1 cellular context compared by ENCODE assay signal in the genomic region with DNA sequence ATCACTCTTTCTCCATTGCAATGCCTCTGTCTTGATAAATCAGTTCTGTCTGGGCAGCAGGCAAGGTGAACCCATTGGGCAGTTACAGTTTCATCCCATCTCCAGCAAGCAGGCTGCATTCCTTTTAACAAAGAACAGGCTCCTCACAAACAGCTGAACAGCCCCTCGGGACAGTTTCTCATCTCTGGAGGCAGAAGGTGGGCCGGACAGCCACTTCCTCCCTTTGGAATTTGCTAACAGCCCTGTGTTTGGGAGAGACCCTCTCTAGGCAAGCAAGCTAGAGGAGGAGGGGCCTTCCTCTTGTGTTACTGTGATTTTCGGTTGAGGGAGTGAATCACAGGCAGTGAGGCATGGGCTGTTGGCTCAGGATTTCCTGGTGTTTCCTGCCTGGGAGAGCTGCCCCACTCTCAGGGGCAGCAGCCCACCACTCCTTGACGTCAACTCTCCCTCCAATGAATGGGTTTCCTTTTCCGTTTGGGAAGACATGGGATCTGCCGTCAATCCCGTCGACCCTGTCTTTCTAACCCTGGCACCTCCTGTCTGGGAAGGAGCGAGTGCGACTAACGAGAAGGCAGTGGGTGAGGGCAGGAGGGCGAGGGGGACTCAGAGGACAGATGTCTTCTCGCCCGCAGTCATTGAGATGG.
TF ChIP-seq lines count a peak whose summit lies in the region.

No MANE protein-coding gene starts in this region.

TF ChIP-seq in HepG2, 621 proteins besides CTCF, POLR2A, EP300 and RAD21 (continued from another document):
- TF ChIP-seq, protein P1, sequence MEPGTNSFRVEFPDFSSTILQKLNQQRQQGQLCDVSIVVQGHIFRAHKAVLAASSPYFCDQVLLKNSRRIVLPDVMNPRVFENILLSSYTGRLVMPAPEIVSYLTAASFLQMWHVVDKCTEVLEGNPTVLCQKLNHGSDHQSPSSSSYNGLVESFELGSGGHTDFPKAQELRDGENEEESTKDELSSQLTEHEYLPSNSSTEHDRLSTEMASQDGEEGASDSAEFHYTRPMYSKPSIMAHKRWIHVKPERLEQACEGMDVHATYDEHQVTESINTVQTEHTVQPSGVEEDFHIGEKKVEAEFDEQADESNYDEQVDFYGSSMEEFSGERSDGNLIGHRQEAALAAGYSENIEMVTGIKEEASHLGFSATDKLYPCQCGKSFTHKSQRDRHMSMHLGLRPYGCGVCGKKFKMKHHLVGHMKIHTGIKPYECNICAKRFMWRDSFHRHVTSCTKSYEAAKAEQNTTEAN (CRISPR knock-in tag; conservative IDR thresholded peaks at IDR 0.05): no peak
- TF ChIP-seq, protein P2, sequence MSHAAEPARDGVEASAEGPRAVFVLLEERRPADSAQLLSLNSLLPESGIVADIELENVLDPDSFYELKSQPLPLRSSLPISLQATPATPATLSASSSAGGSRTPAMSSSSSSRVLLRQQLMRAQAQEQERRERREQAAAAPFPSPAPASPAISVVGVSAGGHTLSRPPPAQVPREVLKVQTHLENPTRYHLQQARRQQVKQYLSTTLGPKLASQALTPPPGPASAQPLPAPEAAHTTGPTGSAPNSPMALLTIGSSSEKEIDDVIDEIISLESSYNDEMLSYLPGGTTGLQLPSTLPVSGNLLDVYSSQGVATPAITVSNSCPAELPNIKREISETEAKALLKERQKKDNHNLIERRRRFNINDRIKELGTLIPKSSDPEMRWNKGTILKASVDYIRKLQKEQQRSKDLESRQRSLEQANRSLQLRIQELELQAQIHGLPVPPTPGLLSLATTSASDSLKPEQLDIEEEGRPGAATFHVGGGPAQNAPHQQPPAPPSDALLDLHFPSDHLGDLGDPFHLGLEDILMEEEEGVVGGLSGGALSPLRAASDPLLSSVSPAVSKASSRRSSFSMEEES (CRISPR knock-in tag; IDR thresholded peaks at IDR 0.05): no peak
- TF ChIP-seq RELA (CRISPR knock-in tag; IDR thresholded peaks at IDR 0.05) (no peak), RXRA (CRISPR knock-in tag; IDR thresholded peaks at IDR 0.05) (0 out of 2 replicates have a peak, but pooled peaks have one; percentile 30), BRD4 (CRISPR knock-in tag; IDR thresholded peaks at IDR 0.05) (no peak), ATAD3A (CRISPR knock-in tag; IDR thresholded peaks at IDR 0.05) (no peak), ZFP36L1 (CRISPR knock-in tag; IDR thresholded peaks at IDR 0.05) (no peak), ATRX (CRISPR knock-in tag; IDR thresholded peaks at IDR 0.05; ENCODE audit: borderline replicate concordance) (no peak), ZNF781 (CRISPR knock-in tag; IDR thresholded peaks at IDR 0.05; ENCODE audit: borderline replicate concordance, not compliant biosample characterization) (no peak), ASH2L (IDR thresholded peaks at IDR 0.05; ENCODE audit: insufficient read length, low read depth, low read length) (peak; percentile 1), SMAD9 (CRISPR knock-in tag; IDR thresholded peaks at IDR 0.05) (no peak), ZNF256 (CRISPR knock-in tag; conservative IDR thresholded peaks at IDR 0.05) (no peak), HMG20B (CRISPR knock-in tag; conservative IDR thresholded peaks at IDR 0.05) (no peak), MTA3 (CRISPR knock-in tag; IDR thresholded peaks at IDR 0.05) (no peak), SALL1 (CRISPR knock-in tag; IDR thresholded peaks at IDR 0.05) (peak; percentile 38), POGZ (CRISPR knock-in tag; IDR thresholded peaks at IDR 0.05) (no peak), RBM39 (IDR thresholded peaks at IDR 0.05; ENCODE audit: low read depth, low read length, poor library complexity, severe bottlenecking) (no peak), SMAD3 (CRISPR knock-in tag; IDR thresholded peaks at IDR 0.05) (0 out of 2 replicates have a peak, but pooled peaks have one; percentile 1), ZNF432 (CRISPR knock-in tag; IDR thresholded peaks at IDR 0.05; ENCODE audit: borderline replicate concordance) (no peak), ZNF124 (CRISPR knock-in tag; IDR thresholded peaks at IDR 0.05) (no peak), SRF (IDR thresholded peaks at IDR 0.05; ENCODE audit: low read depth, low read length) (no peak), ZNF569 (CRISPR knock-in tag; IDR thresholded peaks at IDR 0.05; ENCODE audit: borderline replicate concordance) (no peak), NR1H2 (CRISPR knock-in tag; IDR thresholded peaks at IDR 0.05; ENCODE audit: borderline replicate concordance, low read depth) (no peak), MAFG (CRISPR knock-in tag; IDR thresholded peaks at IDR 0.05) (no peak), CBX5 (CRISPR knock-in tag; IDR thresholded peaks at IDR 0.05; ENCODE audit: borderline replicate concordance) (no peak), NR2F1 (CRISPR knock-in tag; IDR thresholded peaks at IDR 0.05) (no peak), ZNF746 (CRISPR knock-in tag; IDR thresholded peaks at IDR 0.05) (no peak), SPEN (CRISPR knock-in tag; IDR thresholded peaks at IDR 0.05; ENCODE audit: low read depth) (no peak), KLF11 (CRISPR knock-in tag; IDR thresholded peaks at IDR 0.05) (no peak)
- TF ChIP-seq, protein P3, sequence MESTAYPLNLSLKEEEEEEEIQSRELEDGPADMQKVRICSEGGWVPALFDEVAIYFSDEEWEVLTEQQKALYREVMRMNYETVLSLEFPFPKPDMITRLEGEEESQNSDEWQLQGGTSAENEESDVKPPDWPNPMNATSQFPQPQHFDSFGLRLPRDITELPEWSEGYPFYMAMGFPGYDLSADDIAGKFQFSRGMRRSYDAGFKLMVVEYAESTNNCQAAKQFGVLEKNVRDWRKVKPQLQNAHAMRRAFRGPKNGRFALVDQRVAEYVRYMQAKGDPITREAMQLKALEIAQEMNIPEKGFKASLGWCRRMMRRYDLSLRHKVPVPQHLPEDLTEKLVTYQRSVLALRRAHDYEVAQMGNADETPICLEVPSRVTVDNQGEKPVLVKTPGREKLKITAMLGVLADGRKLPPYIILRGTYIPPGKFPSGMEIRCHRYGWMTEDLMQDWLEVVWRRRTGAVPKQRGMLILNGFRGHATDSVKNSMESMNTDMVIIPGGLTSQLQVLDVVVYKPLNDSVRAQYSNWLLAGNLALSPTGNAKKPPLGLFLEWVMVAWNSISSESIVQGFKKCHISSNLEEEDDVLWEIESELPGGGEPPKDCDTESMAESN (CRISPR knock-in tag; conservative IDR thresholded peaks at IDR 0.05): no peak
- TF ChIP-seq, protein P4, sequence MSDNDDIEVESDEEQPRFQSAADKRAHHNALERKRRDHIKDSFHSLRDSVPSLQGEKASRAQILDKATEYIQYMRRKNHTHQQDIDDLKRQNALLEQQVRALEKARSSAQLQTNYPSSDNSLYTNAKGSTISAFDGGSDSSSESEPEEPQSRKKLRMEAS (IDR thresholded peaks at IDR 0.05): 0 out of 2 replicates have a peak, but pooled peaks have one; percentile 28
- TF ChIP-seq, protein P5, sequence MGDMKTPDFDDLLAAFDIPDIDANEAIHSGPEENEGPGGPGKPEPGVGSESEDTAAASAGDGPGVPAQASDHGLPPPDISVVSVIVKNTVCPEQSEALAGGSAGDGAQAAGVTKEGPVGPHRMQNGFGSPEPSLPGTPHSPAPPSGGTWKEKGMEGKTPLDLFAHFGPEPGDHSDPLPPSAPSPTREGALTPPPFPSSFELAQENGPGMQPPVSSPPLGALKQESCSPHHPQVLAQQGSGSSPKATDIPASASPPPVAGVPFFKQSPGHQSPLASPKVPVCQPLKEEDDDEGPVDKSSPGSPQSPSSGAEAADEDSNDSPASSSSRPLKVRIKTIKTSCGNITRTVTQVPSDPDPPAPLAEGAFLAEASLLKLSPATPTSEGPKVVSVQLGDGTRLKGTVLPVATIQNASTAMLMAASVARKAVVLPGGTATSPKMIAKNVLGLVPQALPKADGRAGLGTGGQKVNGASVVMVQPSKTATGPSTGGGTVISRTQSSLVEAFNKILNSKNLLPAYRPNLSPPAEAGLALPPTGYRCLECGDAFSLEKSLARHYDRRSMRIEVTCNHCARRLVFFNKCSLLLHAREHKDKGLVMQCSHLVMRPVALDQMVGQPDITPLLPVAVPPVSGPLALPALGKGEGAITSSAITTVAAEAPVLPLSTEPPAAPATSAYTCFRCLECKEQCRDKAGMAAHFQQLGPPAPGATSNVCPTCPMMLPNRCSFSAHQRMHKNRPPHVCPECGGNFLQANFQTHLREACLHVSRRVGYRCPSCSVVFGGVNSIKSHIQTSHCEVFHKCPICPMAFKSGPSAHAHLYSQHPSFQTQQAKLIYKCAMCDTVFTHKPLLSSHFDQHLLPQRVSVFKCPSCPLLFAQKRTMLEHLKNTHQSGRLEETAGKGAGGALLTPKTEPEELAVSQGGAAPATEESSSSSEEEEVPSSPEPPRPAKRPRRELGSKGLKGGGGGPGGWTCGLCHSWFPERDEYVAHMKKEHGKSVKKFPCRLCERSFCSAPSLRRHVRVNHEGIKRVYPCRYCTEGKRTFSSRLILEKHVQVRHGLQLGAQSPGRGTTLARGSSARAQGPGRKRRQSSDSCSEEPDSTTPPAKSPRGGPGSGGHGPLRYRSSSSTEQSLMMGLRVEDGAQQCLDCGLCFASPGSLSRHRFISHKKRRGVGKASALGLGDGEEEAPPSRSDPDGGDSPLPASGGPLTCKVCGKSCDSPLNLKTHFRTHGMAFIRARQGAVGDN (CRISPR knock-in tag; IDR thresholded peaks at IDR 0.05): peak; percentile 25; the same call in 1 of the 2 replicates
- TF ChIP-seq, protein P6, sequence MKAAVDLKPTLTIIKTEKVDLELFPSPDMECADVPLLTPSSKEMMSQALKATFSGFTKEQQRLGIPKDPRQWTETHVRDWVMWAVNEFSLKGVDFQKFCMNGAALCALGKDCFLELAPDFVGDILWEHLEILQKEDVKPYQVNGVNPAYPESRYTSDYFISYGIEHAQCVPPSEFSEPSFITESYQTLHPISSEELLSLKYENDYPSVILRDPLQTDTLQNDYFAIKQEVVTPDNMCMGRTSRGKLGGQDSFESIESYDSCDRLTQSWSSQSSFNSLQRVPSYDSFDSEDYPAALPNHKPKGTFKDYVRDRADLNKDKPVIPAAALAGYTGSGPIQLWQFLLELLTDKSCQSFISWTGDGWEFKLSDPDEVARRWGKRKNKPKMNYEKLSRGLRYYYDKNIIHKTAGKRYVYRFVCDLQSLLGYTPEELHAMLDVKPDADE (CRISPR knock-in tag; IDR thresholded peaks at IDR 0.05): no peak
- TF ChIP-seq, protein P7, sequence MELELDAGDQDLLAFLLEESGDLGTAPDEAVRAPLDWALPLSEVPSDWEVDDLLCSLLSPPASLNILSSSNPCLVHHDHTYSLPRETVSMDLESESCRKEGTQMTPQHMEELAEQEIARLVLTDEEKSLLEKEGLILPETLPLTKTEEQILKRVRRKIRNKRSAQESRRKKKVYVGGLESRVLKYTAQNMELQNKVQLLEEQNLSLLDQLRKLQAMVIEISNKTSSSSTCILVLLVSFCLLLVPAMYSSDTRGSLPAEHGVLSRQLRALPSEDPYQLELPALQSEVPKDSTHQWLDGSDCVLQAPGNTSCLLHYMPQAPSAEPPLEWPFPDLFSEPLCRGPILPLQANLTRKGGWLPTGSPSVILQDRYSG (CRISPR knock-in tag; IDR thresholded peaks at IDR 0.05): no peak
- TF ChIP-seq, protein P8, sequence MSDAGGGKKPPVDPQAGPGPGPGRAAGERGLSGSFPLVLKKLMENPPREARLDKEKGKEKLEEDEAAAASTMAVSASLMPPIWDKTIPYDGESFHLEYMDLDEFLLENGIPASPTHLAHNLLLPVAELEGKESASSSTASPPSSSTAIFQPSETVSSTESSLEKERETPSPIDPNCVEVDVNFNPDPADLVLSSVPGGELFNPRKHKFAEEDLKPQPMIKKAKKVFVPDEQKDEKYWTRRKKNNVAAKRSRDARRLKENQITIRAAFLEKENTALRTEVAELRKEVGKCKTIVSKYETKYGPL (CRISPR knock-in tag; IDR thresholded peaks at IDR 0.05): no peak
